1 cellular context compared by ENCODE assay signal in genomic region chr2:119243621-119244020, GRCh38.
A peak's percentile ranks its signal among the peaks of the same experiment; 100 is the strongest.
TF ChIP-seq lines count a peak whose summit lies in the region.

No MANE protein-coding gene starts in this region.

TF ChIP-seq in HepG2, 621 proteins besides CTCF, POLR2A, EP300 and RAD21:
- TF ChIP-seq ARID3A (IDR thresholded peaks at IDR 0.05; ENCODE audit: low read depth, low read length): no peak
- TF ChIP-seq ZNF343 (CRISPR knock-in tag; IDR thresholded peaks at IDR 0.05): no peak
- no peak for TF ChIP-seq EZH2 (conservative IDR thresholded peaks at IDR 0.05; ENCODE audit: low read depth, low read length)
- TF ChIP-seq IRX3 (CRISPR knock-in tag; IDR thresholded peaks at IDR 0.05; ENCODE audit: borderline replicate concordance, low read depth): no peak
- TF ChIP-seq MIER3 (CRISPR knock-in tag; IDR thresholded peaks at IDR 0.05; ENCODE audit: borderline replicate concordance): no peak
- no peak for TF ChIP-seq KLF6 (CRISPR knock-in tag; IDR thresholded peaks at IDR 0.05)
- TF ChIP-seq ZNF768 (CRISPR knock-in tag; IDR thresholded peaks at IDR 0.05): 0 out of 2 replicates have a peak, but pooled peaks have one; percentile 20
- no peak for TF ChIP-seq PHF5A (CRISPR knock-in tag; IDR thresholded peaks at IDR 0.05; ENCODE audit: low read depth, unreplicated experiment)
- TF ChIP-seq ZMYM2 (CRISPR knock-in tag; IDR thresholded peaks at IDR 0.05): no peak
